9 cellular contexts compared by ENCODE assay signal in the genomic region with DNA sequence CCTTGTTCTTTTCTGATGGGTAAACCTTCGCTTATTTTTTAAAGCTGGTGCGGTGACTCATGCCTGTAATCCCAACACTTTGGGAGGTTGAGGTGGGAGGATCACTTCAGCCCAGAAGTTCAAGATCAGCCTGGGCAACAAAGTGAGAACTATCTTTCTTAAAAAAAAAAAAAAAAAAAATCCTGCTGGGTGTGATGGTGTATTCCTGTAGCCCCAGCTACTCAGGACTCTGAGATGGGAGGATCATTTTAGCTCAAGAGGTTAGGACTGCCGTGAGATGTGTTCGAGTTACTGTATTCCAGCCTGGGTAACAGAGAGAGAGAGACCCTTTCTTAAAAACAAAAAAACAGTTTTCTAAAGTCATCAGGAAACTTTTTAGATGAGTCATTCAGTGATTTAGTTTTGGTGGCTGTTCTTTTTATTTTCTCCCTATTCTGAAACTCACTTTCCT. TPM values are rescaled to one million over a fixed set of nuclear protein-coding genes. Genes with fewer than 3 reads are reported as not detected.
DNase-seq lines count a peak whose midpoint lies in the region; ATAC-seq, FAIRE-seq and TF ChIP-seq lines count a peak whose summit lies in the region.
"Had no signal": no experiment of that assay in that cellular context is flagged by ENCODE, and none has a peak within 500 bp of the region (broad histone marks: within the 10 kb centered on the region; RNA-seq: fewer than 3 reads in every experiment).

No MANE protein-coding gene starts in this region.

- peak overlapping the region in 2 of 8 donors; percentile 11 to 56 for H3K27ac Mint-ChIP-seq in CD8-positive, alpha-beta memory T cell
- H3K27ac Mint-ChIP-seq in activated T-helper 1 cell treated with anti-CD3 and anti-CD28 coated beads, Interleukin-12 subunit alpha, Interleukin-12 subunit beta, Interleukin-2, Interleukin-4 antibody, amounts not matched to agents 30 ng/mL and 10 ng/mL and 1 ng/mL, durations not matched to agents 14 hours and 24 hours and 36 hours = peak overlapping the region; percentile 21

- no peak overlapping the region for H3K4me3 Mint-ChIP-seq in CD8-positive, alpha-beta memory T cell
- no peak overlapping the region for H3K4me3 Mint-ChIP-seq in activated T-helper 1 cell treated with anti-CD3 and anti-CD28 coated beads, Interleukin-12 subunit alpha, Interleukin-12 subunit beta, Interleukin-2, Interleukin-4 antibody, amounts not matched to agents 30 ng/mL and 10 ng/mL and 1 ng/mL, durations not matched to agents 14 hours and 24 hours and 36 hours

- intact Hi-C loops in activated T-helper 1 cell treated with anti-CD3 and anti-CD28 coated beads, Interleukin-12 subunit alpha, Interleukin-12 subunit beta, Interleukin-2, Interleukin-4 antibody, amounts not matched to agents 30 ng/mL and 10 ng/mL and 1 ng/mL, durations not matched to agents 14 hours and 24 hours and 36 hours (cut with micrococcal nuclease) = no loop called here

- DNase-seq in CD8-positive, alpha-beta memory T cell = no peak
- DNase-seq in H54 (ENCODE audit: insufficient read length, low spot score) (no peak), iris pigment epithelial cell (ENCODE audit: low read depth) (peak; percentile 41), T-helper 1 cell (no peak), NCI-H526 treated with DMSO at 0.1 percent for 48 hours (lab: John Stamatoyannopoulos, UW) (no peak), SK-N-DZ (ENCODE audit: low spot score) (no peak)
- no peak for DNase-seq in activated T-helper 1 cell treated with anti-CD3 and anti-CD28 coated beads, Interleukin-12 subunit alpha, Interleukin-12 subunit beta, Interleukin-2, Interleukin-4 antibody, amounts not matched to agents 30 ng/mL and 10 ng/mL and 1 ng/mL, durations not matched to agents 14 hours and 24 hours and 36 hours (ENCODE audit: low spot score)
- DNase-seq: activated CD8-positive, alpha-beta memory T cell treated with anti-CD3 and anti-CD28 coated beads for 24 hours had no signal

- TF ChIP-seq POLR2A in H54 (IDR thresholded peaks at IDR 0.05; ENCODE audit: low read depth, low read length) = no peak

- H3K4me1 Mint-ChIP-seq in CD8-positive, alpha-beta memory T cell = peaks cover 29 to 63% (median 57%) of the 10 kb centered on the region in 3 donors
- peaks cover 24% of the 10 kb centered on the region for H3K4me1 Mint-ChIP-seq in activated T-helper 1 cell treated with anti-CD3 and anti-CD28 coated beads, Interleukin-12 subunit alpha, Interleukin-12 subunit beta, Interleukin-2, Interleukin-4 antibody, amounts not matched to agents 30 ng/mL and 10 ng/mL and 1 ng/mL, durations not matched to agents 14 hours and 24 hours and 36 hours (ENCODE audit: low read depth)

- H3K36me3 Mint-ChIP-seq in CD8-positive, alpha-beta memory T cell = no peaks in the 10 kb centered on the region
- no peaks in the 10 kb centered on the region for H3K36me3 Mint-ChIP-seq in activated T-helper 1 cell treated with anti-CD3 and anti-CD28 coated beads, Interleukin-12 subunit alpha, Interleukin-12 subunit beta, Interleukin-2, Interleukin-4 antibody, amounts not matched to agents 30 ng/mL and 10 ng/mL and 1 ng/mL, durations not matched to agents 14 hours and 24 hours and 36 hours (ENCODE audit: low read depth)

- CTCF ChIA-PET in CD8-positive, alpha-beta memory T cell (lab: Charles Lee) = no interaction called here

- no peak overlapping the region for H3K4me3 ChIP-seq in CD8-positive, alpha-beta memory T cell (ENCODE audit: low read length)

- H3K36me3 ChIP-seq in CD8-positive, alpha-beta memory T cell (ENCODE audit: insufficient read depth, low read length) = no peaks in the 10 kb centered on the region

- H3K27ac ChIP-seq in CD8-positive, alpha-beta memory T cell (ENCODE audit: low read depth, low read length) = peak overlapping the region; percentile 47

- no peaks in the 10 kb centered on the region for H3K9me3 Mint-ChIP-seq in CD8-positive, alpha-beta memory T cell
- no peaks in the 10 kb centered on the region for H3K9me3 Mint-ChIP-seq in activated T-helper 1 cell treated with anti-CD3 and anti-CD28 coated beads, Interleukin-12 subunit alpha, Interleukin-12 subunit beta, Interleukin-2, Interleukin-4 antibody, amounts not matched to agents 30 ng/mL and 10 ng/mL and 1 ng/mL, durations not matched to agents 14 hours and 24 hours and 36 hours

- POLR2A ChIA-PET in CD8-positive, alpha-beta memory T cell (lab: Charles Lee) = no interaction called here

- no peaks in the 10 kb centered on the region for H3K27me3 Mint-ChIP-seq in CD8-positive, alpha-beta memory T cell
- H3K27me3 Mint-ChIP-seq in activated T-helper 1 cell treated with anti-CD3 and anti-CD28 coated beads, Interleukin-12 subunit alpha, Interleukin-12 subunit beta, Interleukin-2, Interleukin-4 antibody, amounts not matched to agents 30 ng/mL and 10 ng/mL and 1 ng/mL, durations not matched to agents 14 hours and 24 hours and 36 hours (ENCODE audit: insufficient read depth) = no peaks in the 10 kb centered on the region

- H3K27me3 ChIP-seq in CD8-positive, alpha-beta memory T cell (ENCODE audit: insufficient read depth, low read length, poor library complexity, severe bottlenecking) = no peaks in the 10 kb centered on the region

- no peak for ATAC-seq in HG03108 (IDR thresholded peaks at IDR 0.05; ENCODE audit: unreplicated experiment)

- no peaks in the 10 kb centered on the region for H3K9me3 ChIP-seq in CD8-positive, alpha-beta memory T cell (ENCODE audit: low read length)

- H3K4me1 ChIP-seq in CD8-positive, alpha-beta memory T cell (ENCODE audit: insufficient read depth, low read length) = no peaks in the 10 kb centered on the region

- peak; percentile 97 for FAIRE-seq in H54 (lab: Jason Lieb, UNC)

RNA-seq across cellular contexts. Expression of gene SLMAP, which starts 37.7 kb away (rescaled TPM):
- total RNA-seq in CD8-positive, alpha-beta memory T cell = 10 to 100 TPM; 55.8 to 57.8 TPM
- polyA plus RNA-seq in CD8-positive, alpha-beta memory T cell = 26.7 TPM
- 60.3 and 64.0 TPM in 2 replicates for total RNA-seq in activated T-helper 1 cell treated with anti-CD3 and anti-CD28 coated beads, Interleukin-12 subunit alpha, Interleukin-12 subunit beta, Interleukin-2, Interleukin-4 antibody, amounts not matched to agents 30 ng/mL and 10 ng/mL and 1 ng/mL, durations not matched to agents 14 hours and 24 hours and 36 hours
- 20.1 and 26.6 TPM in 2 replicates for polyA plus RNA-seq in SK-N-DZ (2014; cell fraction: cytosol; rRNA removed)
- 15.9 and 21.9 TPM in 2 replicates for polyA plus RNA-seq in SK-N-DZ (2014; cell fraction: nucleus; rRNA removed)
